Comparison of ENCODE assay signal across 9 cellular contexts in the genomic region with DNA sequence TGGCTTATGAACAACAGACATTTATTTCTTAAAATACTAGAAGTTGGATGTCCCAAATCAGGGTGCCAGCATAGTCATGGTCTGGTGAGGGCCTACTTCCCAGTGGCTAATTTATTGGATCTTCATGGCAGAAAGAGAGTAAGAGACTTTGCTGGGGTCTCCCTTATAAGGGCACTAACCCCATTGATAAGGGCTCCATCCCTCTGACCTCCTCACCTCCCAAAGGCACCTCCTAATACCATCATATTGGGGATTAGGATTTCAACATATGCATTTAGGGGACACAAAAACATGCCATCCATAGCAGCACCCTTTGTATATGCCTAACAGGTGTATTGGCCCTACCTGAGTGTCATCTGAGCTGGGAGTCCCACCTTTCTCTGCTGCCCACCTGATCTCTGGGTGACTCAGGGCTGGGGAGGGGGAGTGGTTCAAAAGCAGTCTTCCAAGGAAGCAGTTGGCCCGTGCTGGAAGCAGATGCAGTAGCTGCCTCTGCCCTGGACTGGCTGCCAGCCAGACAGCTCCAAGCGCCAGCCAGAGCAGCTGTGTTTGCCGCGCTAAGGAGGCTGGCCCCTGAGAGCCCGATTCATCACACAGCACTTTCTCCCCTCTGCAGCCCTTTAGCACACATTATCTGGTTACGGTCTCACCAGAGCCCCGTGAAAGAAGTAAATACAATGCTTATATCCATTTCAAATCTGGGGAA.
DNase-seq lines count a peak whose midpoint lies in the region; ATAC-seq and TF ChIP-seq lines count a peak whose summit lies in the region.
"Had no signal": no experiment of that assay in that cellular context is flagged by ENCODE, and none has a peak within 500 bp of the region (broad histone marks: within the 10 kb centered on the region; RNA-seq: fewer than 3 reads in every experiment).

No MANE protein-coding gene starts in this region.

- H3K27me3 ChIP-seq in right atrium auricular region (no peaks in the 10 kb centered on the region), aorta (ENCODE audit: control insufficient read depth in 1 of 2, insufficient read depth in 2 of 2, low read length in 1 of 2) (no peaks in the 10 kb centered on the region)

- H3K27ac ChIP-seq in right atrium auricular region = no peak overlapping the region
- no peak overlapping the region for H3K27ac ChIP-seq in aorta (ENCODE audit: low read depth in 1 of 2, low read length in 2 of 2)

- 1 to 4% methylated on average over 7 of the region's 7 CpGs for WGBS in aorta, 2 donors

- peaks cover 4% of the 10 kb centered on the region for H3K36me3 ChIP-seq in right atrium auricular region
- no peaks in the 10 kb centered on the region for H3K36me3 ChIP-seq in aorta (ENCODE audit: control insufficient read depth in 1 of 2, insufficient read depth in 2 of 2, low read length in 1 of 2)

- H3K9me3 ChIP-seq in right atrium auricular region (no peaks in the 10 kb centered on the region), aorta (ENCODE audit: control insufficient read depth, low read length) (no peaks in the 10 kb centered on the region)

- TF ChIP-seq CTCF in right atrium auricular region (IDR thresholded peaks at IDR 0.05) = no peak

- peaks cover 0 to 9% of the 10 kb centered on the region in 2 donors for H3K4me1 ChIP-seq in right atrium auricular region
- H3K4me1 ChIP-seq in aorta (ENCODE audit: control insufficient read depth in 1 of 2, insufficient read depth in 2 of 2, low read length in 2 of 2) = no peaks in the 10 kb centered on the region

- peak; percentile 78 for ATAC-seq in Right ventricle myocardium superior (ENCODE audit: poor library complexity)
- peak; percentile 82 for ATAC-seq in left colon
- peak; percentile 13 for ATAC-seq in aorta (ENCODE audit: low FRiP score)
- ATAC-seq: PC-3 had no signal

- DNase-seq in Right ventricle myocardium superior = peak; percentile 76
- no peak for DNase-seq in right atrium auricular region (ENCODE audit: low spot score)
- DNase-seq in astrocyte of the hippocampus (ENCODE audit: low read depth, low spot score) = peak; percentile 78
- DNase-seq in left colon = peak; percentile 47 to 54
- peak; percentile 86 for DNase-seq in aorta
- no peak for DNase-seq in OCI-M1 (lab: John Stamatoyannopoulos, UW)
- no peak for DNase-seq in NOMO-1 treated with DMSO at 0.1 percent for 48 hours (lab: John Stamatoyannopoulos, UW; ENCODE audit: unreplicated experiment)
- DNase-seq in T-helper 1 cell = no peak
- DNase-seq: PC-3 had no signal

- intact Hi-C loops in Right ventricle myocardium superior (cut with DNase I) (no loop called here), left colon (cut with DNase I, micrococcal nuclease) (no loop called here), aorta (cut with DNase I) (no loop called here)

- no peak overlapping the region for H3K4me3 ChIP-seq in right atrium auricular region
- H3K4me3 ChIP-seq in aorta (ENCODE audit: low read length in 2 of 2) = no peak overlapping the region

Comparison
In these comparisons a context has a peak if more than half of its experiments do, and no peak if none do; other contexts are left out.
1. DNase-seq: peak in Right ventricle myocardium superior (single experiment), astrocyte of the hippocampus (single experiment), left colon (2 of 2) and aorta (2 of 2); none in right atrium auricular region (single experiment), OCI-M1 (single experiment), NOMO-1 treated with DMSO at 0.1 percent for 48 hours (single experiment) and T-helper 1 cell (0 of 5).
2. ATAC-seq: peak in every context shown above with its lines; median percentile 82 in left colon; 78 in Right ventricle myocardium superior; 13 in aorta.